1 cellular context compared by ENCODE assay signal in the genomic region with DNA sequence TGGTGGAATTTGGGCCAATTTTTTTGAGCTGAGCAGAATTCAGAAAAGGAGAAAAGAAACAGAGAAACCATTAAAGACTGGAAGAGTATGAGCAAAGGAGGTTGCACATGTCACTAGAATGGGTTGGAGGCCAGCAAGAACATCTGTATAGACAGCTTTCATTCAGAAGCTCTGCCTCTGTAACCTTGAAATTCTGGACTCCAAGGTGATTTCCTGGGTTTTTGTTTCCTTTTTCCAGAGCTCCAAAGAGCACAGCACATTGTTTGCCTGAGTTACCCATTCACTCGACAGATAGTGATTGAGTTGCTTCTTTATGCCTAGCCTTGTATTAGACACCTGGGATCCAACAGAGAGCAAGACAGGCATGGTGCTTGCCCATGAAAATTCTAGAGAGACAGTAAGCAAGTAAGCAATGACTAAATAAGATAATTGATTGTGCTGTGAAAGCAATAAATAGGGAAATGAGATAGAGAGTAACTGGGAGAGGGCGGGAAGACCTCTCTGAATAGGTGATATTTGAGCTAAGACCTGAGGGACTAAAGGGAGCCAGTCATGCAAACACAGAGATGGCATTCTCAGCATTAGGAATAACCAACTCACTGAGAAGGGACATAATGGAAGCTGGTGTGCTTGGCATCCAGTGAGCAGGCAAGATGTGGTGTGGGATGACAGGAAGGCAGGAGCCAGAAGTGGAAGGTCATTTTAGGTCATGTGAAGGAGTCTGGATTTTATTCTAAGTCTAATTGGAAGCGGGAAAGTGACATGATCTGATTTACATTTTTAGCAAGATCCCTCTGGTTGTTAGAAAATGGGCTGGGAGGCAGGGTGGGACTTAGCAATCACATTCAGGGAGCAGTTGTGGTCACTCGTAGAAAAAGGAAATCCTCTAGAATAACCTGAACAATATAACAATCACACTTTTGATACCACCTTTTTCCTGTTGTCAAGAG.
TF ChIP-seq lines count a peak whose summit lies in the region.

No MANE protein-coding gene starts in this region.

TF ChIP-seq in HepG2, 621 proteins besides CTCF, POLR2A, EP300 and RAD21 (continued from another document and continues in another):
- TF ChIP-seq, protein P1, sequence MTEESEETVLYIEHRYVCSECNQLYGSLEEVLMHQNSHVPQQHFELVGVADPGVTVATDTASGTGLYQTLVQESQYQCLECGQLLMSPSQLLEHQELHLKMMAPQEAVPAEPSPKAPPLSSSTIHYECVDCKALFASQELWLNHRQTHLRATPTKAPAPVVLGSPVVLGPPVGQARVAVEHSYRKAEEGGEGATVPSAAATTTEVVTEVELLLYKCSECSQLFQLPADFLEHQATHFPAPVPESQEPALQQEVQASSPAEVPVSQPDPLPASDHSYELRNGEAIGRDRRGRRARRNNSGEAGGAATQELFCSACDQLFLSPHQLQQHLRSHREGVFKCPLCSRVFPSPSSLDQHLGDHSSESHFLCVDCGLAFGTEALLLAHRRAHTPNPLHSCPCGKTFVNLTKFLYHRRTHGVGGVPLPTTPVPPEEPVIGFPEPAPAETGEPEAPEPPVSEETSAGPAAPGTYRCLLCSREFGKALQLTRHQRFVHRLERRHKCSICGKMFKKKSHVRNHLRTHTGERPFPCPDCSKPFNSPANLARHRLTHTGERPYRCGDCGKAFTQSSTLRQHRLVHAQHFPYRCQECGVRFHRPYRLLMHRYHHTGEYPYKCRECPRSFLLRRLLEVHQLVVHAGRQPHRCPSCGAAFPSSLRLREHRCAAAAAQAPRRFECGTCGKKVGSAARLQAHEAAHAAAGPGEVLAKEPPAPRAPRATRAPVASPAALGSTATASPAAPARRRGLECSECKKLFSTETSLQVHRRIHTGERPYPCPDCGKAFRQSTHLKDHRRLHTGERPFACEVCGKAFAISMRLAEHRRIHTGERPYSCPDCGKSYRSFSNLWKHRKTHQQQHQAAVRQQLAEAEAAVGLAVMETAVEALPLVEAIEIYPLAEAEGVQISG (CRISPR knock-in tag; IDR thresholded peaks at IDR 0.05), result no peak; the same call in 1 of the 2 replicates
- TF ChIP-seq SMYD3 (CRISPR knock-in tag; IDR thresholded peaks at IDR 0.05) (no peak), ZMYM2 (CRISPR knock-in tag; IDR thresholded peaks at IDR 0.05) (0 out of 2 replicates have a peak, but pooled peaks have one; percentile 32), ARNTL (CRISPR knock-in tag; IDR thresholded peaks at IDR 0.05) (peak; percentile 74), ZMAT3 (CRISPR knock-in tag; conservative IDR thresholded peaks at IDR 0.05) (no peak), ZNF20 (CRISPR knock-in tag; IDR thresholded peaks at IDR 0.05) (peak; percentile 73; the same call in 1 of the 2 replicates), POGZ (CRISPR knock-in tag; IDR thresholded peaks at IDR 0.05) (peak; percentile 89), ZFP37 (CRISPR knock-in tag; IDR thresholded peaks at IDR 0.05; ENCODE audit: borderline replicate concordance) (no peak), KLF12 (CRISPR knock-in tag; IDR thresholded peaks at IDR 0.05; ENCODE audit: borderline replicate concordance) (peak; percentile 64; the same call in 1 of the 2 replicates), CENPT (CRISPR knock-in tag; IDR thresholded peaks at IDR 0.05; ENCODE audit: low read depth) (no peak), ZNF629 (CRISPR knock-in tag; conservative IDR thresholded peaks at IDR 0.05) (peak; percentile 62), ZNF772 (CRISPR knock-in tag; IDR thresholded peaks at IDR 0.05) (peak; percentile 60), ZNF737 (CRISPR knock-in tag; IDR thresholded peaks at IDR 0.05; ENCODE audit: borderline replicate concordance) (no peak; the same call in 1 of the 2 replicates), ZNF563 (CRISPR knock-in tag; IDR thresholded peaks at IDR 0.05) (no peak), PCBP1 (IDR thresholded peaks at IDR 0.05; ENCODE audit: borderline replicate concordance, low read depth, low read length) (no peak), GPN1 (CRISPR knock-in tag; IDR thresholded peaks at IDR 0.05; ENCODE audit: borderline replicate concordance) (no peak), ZNF367 (CRISPR knock-in tag; IDR thresholded peaks at IDR 0.05; ENCODE audit: borderline replicate concordance) (no peak), ZNF562 (CRISPR knock-in tag; IDR thresholded peaks at IDR 0.05; ENCODE audit: borderline replicate concordance) (no peak), ZNF781 (CRISPR knock-in tag; IDR thresholded peaks at IDR 0.05; ENCODE audit: borderline replicate concordance, not compliant biosample characterization) (no peak), PHF21A (CRISPR knock-in tag; IDR thresholded peaks at IDR 0.05) (peak; percentile 89; the same call in 1 of the 2 replicates), ZNF572 (CRISPR knock-in tag; IDR thresholded peaks at IDR 0.05) (no peak), DR1 (CRISPR knock-in tag; IDR thresholded peaks at IDR 0.05) (no peak), TSC22D2 (CRISPR knock-in tag; IDR thresholded peaks at IDR 0.05; ENCODE audit: borderline replicate concordance) (no peak), ZNF33A (CRISPR knock-in tag; IDR thresholded peaks at IDR 0.05; ENCODE audit: borderline replicate concordance) (no peak), RFX1 (IDR thresholded peaks at IDR 0.05) (no peak), PAWR (CRISPR knock-in tag; IDR thresholded peaks at IDR 0.05; ENCODE audit: borderline replicate concordance) (no peak), STAT5B (CRISPR knock-in tag; IDR thresholded peaks at IDR 0.05) (no peak), ATF7-NPFF (CRISPR knock-in tag; IDR thresholded peaks at IDR 0.05; ENCODE audit: low read depth) (no peak), ATF7 (IDR thresholded peaks at IDR 0.05) (no peak), ATF7 (CRISPR knock-in tag; IDR thresholded peaks at IDR 0.05) (no peak), ZNF776 (CRISPR knock-in tag; IDR thresholded peaks at IDR 0.05) (no peak), ZFP36L2 (CRISPR knock-in tag; IDR thresholded peaks at IDR 0.05) (no peak), HOXA5 (CRISPR knock-in tag; IDR thresholded peaks at IDR 0.05) (peak; percentile 59; the same call in 1 of the 2 replicates), SIX4 (CRISPR knock-in tag; IDR thresholded peaks at IDR 0.05) (no peak), HNF4G (IDR thresholded peaks at IDR 0.05; ENCODE audit: borderline replicate concordance, low read depth, low read length) (peak; percentile 47; the same call in 1 of the 2 replicates), HNF4G (CRISPR knock-in tag; IDR thresholded peaks at IDR 0.05; ENCODE audit: borderline replicate concordance, low read depth) (no peak; the same call in 1 of the 2 replicates), JUN (CRISPR knock-in tag; IDR thresholded peaks at IDR 0.05) (no peak), GATAD1 (CRISPR knock-in tag; IDR thresholded peaks at IDR 0.05) (no peak), PHF20 (CRISPR knock-in tag; IDR thresholded peaks at IDR 0.05) (no peak), SSRP1 (CRISPR knock-in tag; IDR thresholded peaks at IDR 0.05) (no peak), EEA1 (CRISPR knock-in tag; IDR thresholded peaks at IDR 0.05; ENCODE audit: borderline replicate concordance) (no peak), FOXP1 (IDR thresholded peaks at IDR 0.05) (no peak), FOXP1 (CRISPR knock-in tag; IDR thresholded peaks at IDR 0.05) (no peak; the same call in 1 of the 2 replicates), DMAP1 (CRISPR knock-in tag; IDR thresholded peaks at IDR 0.05) (no peak), ZNF775 (CRISPR knock-in tag; IDR thresholded peaks at IDR 0.05; ENCODE audit: borderline replicate concordance) (no peak), SYNCRIP (IDR thresholded peaks at IDR 0.05; ENCODE audit: insufficient read depth, low read depth, low read length) (no peak)
- TF ChIP-seq, protein P2, sequence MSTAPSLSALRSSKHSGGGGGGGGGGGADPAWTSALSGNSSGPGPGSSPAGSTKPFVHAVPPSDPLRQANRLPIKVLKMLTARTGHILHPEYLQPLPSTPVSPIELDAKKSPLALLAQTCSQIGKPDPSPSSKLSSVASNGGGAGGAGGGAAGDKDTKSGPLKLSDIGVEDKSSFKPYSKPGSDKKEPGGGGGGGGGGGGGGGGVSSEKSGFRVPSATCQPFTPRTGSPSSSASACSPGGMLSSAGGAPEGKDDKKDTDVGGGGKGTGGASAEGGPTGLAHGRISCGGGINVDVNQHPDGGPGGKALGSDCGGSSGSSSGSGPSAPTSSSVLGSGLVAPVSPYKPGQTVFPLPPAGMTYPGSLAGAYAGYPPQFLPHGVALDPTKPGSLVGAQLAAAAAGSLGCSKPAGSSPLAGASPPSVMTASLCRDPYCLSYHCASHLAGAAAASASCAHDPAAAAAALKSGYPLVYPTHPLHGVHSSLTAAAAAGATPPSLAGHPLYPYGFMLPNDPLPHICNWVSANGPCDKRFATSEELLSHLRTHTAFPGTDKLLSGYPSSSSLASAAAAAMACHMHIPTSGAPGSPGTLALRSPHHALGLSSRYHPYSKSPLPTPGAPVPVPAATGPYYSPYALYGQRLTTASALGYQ (CRISPR knock-in tag; IDR thresholded peaks at IDR 0.05), result peak; percentile 83
- TF ChIP-seq, protein P3, sequence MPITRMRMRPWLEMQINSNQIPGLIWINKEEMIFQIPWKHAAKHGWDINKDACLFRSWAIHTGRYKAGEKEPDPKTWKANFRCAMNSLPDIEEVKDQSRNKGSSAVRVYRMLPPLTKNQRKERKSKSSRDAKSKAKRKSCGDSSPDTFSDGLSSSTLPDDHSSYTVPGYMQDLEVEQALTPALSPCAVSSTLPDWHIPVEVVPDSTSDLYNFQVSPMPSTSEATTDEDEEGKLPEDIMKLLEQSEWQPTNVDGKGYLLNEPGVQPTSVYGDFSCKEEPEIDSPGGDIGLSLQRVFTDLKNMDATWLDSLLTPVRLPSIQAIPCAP (CRISPR knock-in tag; IDR thresholded peaks at IDR 0.05; ENCODE audit: low read depth), result no peak
- TF ChIP-seq, protein P4, sequence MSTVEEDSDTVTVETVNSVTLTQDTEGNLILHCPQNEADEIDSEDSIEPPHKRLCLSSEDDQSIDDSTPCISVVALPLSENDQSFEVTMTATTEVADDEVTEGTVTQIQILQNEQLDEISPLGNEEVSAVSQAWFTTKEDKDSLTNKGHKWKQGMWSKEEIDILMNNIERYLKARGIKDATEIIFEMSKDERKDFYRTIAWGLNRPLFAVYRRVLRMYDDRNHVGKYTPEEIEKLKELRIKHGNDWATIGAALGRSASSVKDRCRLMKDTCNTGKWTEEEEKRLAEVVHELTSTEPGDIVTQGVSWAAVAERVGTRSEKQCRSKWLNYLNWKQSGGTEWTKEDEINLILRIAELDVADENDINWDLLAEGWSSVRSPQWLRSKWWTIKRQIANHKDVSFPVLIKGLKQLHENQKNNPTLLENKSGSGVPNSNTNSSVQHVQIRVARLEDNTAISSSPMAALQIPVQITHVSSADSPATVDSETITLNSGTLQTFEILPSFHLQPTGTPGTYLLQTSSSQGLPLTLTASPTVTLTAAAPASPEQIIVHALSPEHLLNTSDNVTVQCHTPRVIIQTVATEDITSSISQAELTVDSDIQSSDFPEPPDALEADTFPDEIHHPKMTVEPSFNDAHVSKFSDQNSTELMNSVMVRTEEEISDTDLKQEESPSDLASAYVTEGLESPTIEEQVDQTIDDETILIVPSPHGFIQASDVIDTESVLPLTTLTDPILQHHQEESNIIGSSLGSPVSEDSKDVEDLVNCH (CRISPR knock-in tag; IDR thresholded peaks at IDR 0.05), result no peak
- TF ChIP-seq, protein P5, sequence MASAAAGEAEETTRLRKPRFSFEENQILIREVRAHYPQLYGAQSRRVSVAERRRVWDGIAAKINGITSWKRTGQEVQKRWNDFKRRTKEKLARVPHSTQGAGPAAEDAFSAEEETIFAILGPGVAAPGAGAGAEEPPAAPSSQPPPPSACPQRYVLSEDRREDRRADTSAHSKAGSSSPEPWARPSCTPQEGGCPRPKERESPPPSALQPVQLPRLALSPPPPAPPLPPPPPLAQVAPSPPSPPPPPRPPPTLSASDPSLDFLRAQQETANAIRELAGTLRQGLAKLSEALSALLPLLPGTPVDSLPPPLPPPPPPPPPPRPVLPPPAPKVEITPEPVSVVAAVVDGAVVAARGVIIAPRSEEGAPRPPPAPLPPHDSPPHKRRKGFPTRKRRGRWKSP (CRISPR knock-in tag; IDR thresholded peaks at IDR 0.05), result 0 out of 2 replicates have a peak, but pooled peaks have one; percentile 40
- TF ChIP-seq, protein P6, sequence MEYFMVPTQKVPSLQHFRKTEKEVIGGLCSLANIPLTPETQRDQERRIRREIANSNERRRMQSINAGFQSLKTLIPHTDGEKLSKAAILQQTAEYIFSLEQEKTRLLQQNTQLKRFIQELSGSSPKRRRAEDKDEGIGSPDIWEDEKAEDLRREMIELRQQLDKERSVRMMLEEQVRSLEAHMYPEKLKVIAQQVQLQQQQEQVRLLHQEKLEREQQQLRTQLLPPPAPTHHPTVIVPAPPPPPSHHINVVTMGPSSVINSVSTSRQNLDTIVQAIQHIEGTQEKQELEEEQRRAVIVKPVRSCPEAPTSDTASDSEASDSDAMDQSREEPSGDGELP (IDR thresholded peaks at IDR 0.05; ENCODE audit: borderline replicate concordance, low read depth), result no peak; the same call in 1 of the 2 replicates
- TF ChIP-seq, protein P7, sequence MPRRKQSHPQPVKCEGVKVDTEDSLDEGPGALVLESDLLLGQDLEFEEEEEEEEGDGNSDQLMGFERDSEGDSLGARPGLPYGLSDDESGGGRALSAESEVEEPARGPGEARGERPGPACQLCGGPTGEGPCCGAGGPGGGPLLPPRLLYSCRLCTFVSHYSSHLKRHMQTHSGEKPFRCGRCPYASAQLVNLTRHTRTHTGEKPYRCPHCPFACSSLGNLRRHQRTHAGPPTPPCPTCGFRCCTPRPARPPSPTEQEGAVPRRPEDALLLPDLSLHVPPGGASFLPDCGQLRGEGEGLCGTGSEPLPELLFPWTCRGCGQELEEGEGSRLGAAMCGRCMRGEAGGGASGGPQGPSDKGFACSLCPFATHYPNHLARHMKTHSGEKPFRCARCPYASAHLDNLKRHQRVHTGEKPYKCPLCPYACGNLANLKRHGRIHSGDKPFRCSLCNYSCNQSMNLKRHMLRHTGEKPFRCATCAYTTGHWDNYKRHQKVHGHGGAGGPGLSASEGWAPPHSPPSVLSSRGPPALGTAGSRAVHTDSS (CRISPR knock-in tag; conservative IDR thresholded peaks at IDR 0.05), result no peak
- TF ChIP-seq, protein P8, sequence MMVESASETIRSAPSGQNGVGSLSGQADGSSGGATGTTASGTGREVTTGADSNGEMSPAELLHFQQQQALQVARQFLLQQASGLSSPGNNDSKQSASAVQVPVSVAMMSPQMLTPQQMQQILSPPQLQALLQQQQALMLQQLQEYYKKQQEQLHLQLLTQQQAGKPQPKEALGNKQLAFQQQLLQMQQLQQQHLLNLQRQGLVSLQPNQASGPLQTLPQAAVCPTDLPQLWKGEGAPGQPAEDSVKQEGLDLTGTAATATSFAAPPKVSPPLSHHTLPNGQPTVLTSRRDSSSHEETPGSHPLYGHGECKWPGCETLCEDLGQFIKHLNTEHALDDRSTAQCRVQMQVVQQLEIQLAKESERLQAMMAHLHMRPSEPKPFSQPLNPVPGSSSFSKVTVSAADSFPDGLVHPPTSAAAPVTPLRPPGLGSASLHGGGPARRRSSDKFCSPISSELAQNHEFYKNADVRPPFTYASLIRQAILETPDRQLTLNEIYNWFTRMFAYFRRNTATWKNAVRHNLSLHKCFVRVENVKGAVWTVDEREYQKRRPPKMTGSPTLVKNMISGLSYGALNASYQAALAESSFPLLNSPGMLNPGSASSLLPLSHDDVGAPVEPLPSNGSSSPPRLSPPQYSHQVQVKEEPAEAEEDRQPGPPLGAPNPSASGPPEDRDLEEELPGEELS (CRISPR knock-in tag; IDR thresholded peaks at IDR 0.05), result peak; percentile 74
- TF ChIP-seq, protein P9, sequence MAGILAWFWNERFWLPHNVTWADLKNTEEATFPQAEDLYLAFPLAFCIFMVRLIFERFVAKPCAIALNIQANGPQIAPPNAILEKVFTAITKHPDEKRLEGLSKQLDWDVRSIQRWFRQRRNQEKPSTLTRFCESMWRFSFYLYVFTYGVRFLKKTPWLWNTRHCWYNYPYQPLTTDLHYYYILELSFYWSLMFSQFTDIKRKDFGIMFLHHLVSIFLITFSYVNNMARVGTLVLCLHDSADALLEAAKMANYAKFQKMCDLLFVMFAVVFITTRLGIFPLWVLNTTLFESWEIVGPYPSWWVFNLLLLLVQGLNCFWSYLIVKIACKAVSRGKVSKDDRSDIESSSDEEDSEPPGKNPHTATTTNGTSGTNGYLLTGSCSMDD (CRISPR knock-in tag; IDR thresholded peaks at IDR 0.05), result no peak
